Comparison of ENCODE assay signal across 8 cellular contexts in genomic region chr19:5292843-5293606, GRCh38. TPM values are rescaled to one million over a fixed set of nuclear protein-coding genes. Genes with fewer than 3 reads are reported as not detected.
DNase-seq lines count a peak whose midpoint lies in the region; ATAC-seq and TF ChIP-seq lines count a peak whose summit lies in the region.

No MANE protein-coding gene starts in this region.

- DNase-seq in A673 (ENCODE audit: low spot score): peak; percentile 86
- DNase-seq in Peyer's patch: peak in 2 of 3 donors; percentile 54 to 64
- DNase-seq in activated naive CD8-positive, alpha-beta T cell treated with anti-CD3 and anti-CD28 coated beads, Interleukin-2, amount 10 ng/mL, durations not matched to agents 7 days and 5 days: peak; percentile 62
- DNase-seq in cardiac muscle cell (ENCODE audit: low read depth in 1 of 2, low spot score in 1 of 2): peak; percentile 74 to 88
- DNase-seq in transverse colon: peak; percentile 46

- H3K4me3 Mint-ChIP-seq in activated naive CD8-positive, alpha-beta T cell treated with anti-CD3 and anti-CD28 coated beads, Interleukin-2, amount 10 ng/mL, durations not matched to agents 7 days and 5 days: peak overlapping the region; percentile 32

- no peaks in the 10 kb centered on the region for H3K9me3 ChIP-seq in A673 (ENCODE audit: low read depth, low read length, poor library complexity, severe bottlenecking)
- H3K9me3 ChIP-seq in Peyer's patch: no peaks in the 10 kb centered on the region
- no peaks in the 10 kb centered on the region for H3K9me3 ChIP-seq in cardiac muscle cell (ENCODE audit: low read depth)
- no peaks in the 10 kb centered on the region for H3K9me3 ChIP-seq in parathyroid adenoma (ENCODE audit: control insufficient read depth, low read length)
- H3K9me3 ChIP-seq in transverse colon: no peaks in the 10 kb centered on the region

- CTCF ChIA-PET in A673 (lab: Charles Lee): interaction anchor here (0.6 to 0.7 kb wide), 2 partner anchors 287 to 1303 kb away, joined by 6 to 9 read pairs; no protein-coding TSS in a partner anchor

- intact Hi-C loops in A673 (cut with micrococcal nuclease; ENCODE audit: unreplicated experiment) (loop anchor here (1.0 kb wide), 1 partner anchor 46 kb away; no protein-coding TSS in a partner anchor), transverse colon (cut with DNase I; ENCODE audit: low total_unique reads) (no loop called here)

- H3K79me2 ChIP-seq in parathyroid adenoma: peaks cover 3% of the 10 kb centered on the region

- H3K36me3 ChIP-seq in A673 (ENCODE audit: insufficient read depth, low read length, poor library complexity, severe bottlenecking) (no peaks in the 10 kb centered on the region), Peyer's patch (no peaks in the 10 kb centered on the region), cardiac muscle cell (no peaks in the 10 kb centered on the region), parathyroid adenoma (ENCODE audit: control insufficient read depth, insufficient read depth, low read length) (no peaks in the 10 kb centered on the region), transverse colon (no peaks in the 10 kb centered on the region)

- H3K27ac Mint-ChIP-seq in activated naive CD8-positive, alpha-beta T cell treated with anti-CD3 and anti-CD28 coated beads, Interleukin-2, amount 10 ng/mL, durations not matched to agents 7 days and 5 days: no peak overlapping the region

- TF ChIP-seq POLR2A in Peyer's patch (IDR thresholded peaks at IDR 0.05) (no peak), transverse colon (IDR thresholded peaks at IDR 0.05) (no peak)

- in situ Hi-C loops in transverse colon (cut with MboI; ENCODE audit: low pct_ligation_motif_present in 1 of 4, low pct_unique_long_range_greater_than_20kb in 1 of 4, low sequenced_read_pairs in 3 of 4): no loop called here

- 4% methylated on average over 24 of the region's 67 CpGs; no CpG with 5 or more reads in 1 of the 2 donors for WGBS in transverse colon (ENCODE audit: low coverage in 1 of 2), 2 donors

- H3K4me2 ChIP-seq in parathyroid adenoma (ENCODE audit: low read length): peak overlapping the region; percentile 73

- H3K4me1 ChIP-seq in A673 (ENCODE audit: insufficient read depth, low read length, poor library complexity, severe bottlenecking) (peaks cover 9% of the 10 kb centered on the region), Peyer's patch (peaks cover 0 to 32% (median 11%) of the 10 kb centered on the region in 4 donors), cardiac muscle cell (ENCODE audit: low read depth) (peaks cover 4% of the 10 kb centered on the region), parathyroid adenoma (peaks cover 5% of the 10 kb centered on the region), transverse colon (peaks cover 0 to 42% (median 22%) of the 10 kb centered on the region in 4 donors)

- H3K9ac ChIP-seq in parathyroid adenoma: peak overlapping the region; percentile 67

- ATAC-seq in GM18511 (IDR thresholded peaks at IDR 0.05; ENCODE audit: unreplicated experiment): peak; percentile 52
- ATAC-seq in activated naive CD8-positive, alpha-beta T cell treated with anti-CD3 and anti-CD28 coated beads, Interleukin-2, amount 10 ng/mL, durations not matched to agents 7 days and 5 days (ENCODE audit: low read depth): peak; percentile 59
- ATAC-seq in GM21381 (IDR thresholded peaks at IDR 0.05; ENCODE audit: unreplicated experiment): no peak

- H2AFZ ChIP-seq in parathyroid adenoma: peak overlapping the region; percentile 95

- no peak for TF ChIP-seq EP300 in transverse colon (IDR thresholded peaks at IDR 0.05; ENCODE audit: low read depth)

- H3K27me3 Mint-ChIP-seq in activated naive CD8-positive, alpha-beta T cell treated with anti-CD3 and anti-CD28 coated beads, Interleukin-2, amount 10 ng/mL, durations not matched to agents 7 days and 5 days: peaks cover 23% of the 10 kb centered on the region

- H3K27ac ChIP-seq in A673 (ENCODE audit: low read depth, low read length, poor library complexity, severe bottlenecking): peak overlapping the region; percentile 93
- peak overlapping the region; percentile 59 to 80 (median 71) for H3K27ac ChIP-seq in Peyer's patch
- peak overlapping the region; percentile 87 for H3K27ac ChIP-seq in cardiac muscle cell
- peak overlapping the region; percentile 24 for H3K27ac ChIP-seq in parathyroid adenoma
- peak overlapping the region; percentile 83 to 93 (median 86) for H3K27ac ChIP-seq in transverse colon

- TF ChIP-seq CTCF in A673 (conservative IDR thresholded peaks at IDR 0.05; ENCODE audit: low read depth, low read length) (no peak), Peyer's patch (IDR thresholded peaks at IDR 0.05) (no peak), cardiac muscle cell (IDR thresholded peaks at IDR 0.05; ENCODE audit: low read depth, low read length) (no peak), parathyroid adenoma (IDR thresholded peaks at IDR 0.05) (no peak), transverse colon (IDR thresholded peaks at IDR 0.05) (no peak)

- H3K27me3 ChIP-seq in A673 (replicated peaks; ENCODE audit: insufficient read depth, low read depth, low read length, poor library complexity) (no peaks in the 10 kb centered on the region), Peyer's patch (no peaks in the 10 kb centered on the region), cardiac muscle cell (no peaks in the 10 kb centered on the region), parathyroid adenoma (ENCODE audit: control insufficient read depth, insufficient read depth, low read length) (no peaks in the 10 kb centered on the region), transverse colon (peaks cover 29% of the 10 kb centered on the region)

- POLR2A ChIA-PET in A673 (lab: Charles Lee; ENCODE audit: low non-redundant PET): interaction anchor here (0.6 to 0.7 kb wide), 3 partner anchors 197 to 1285 kb away, joined by 5 to 12 read pairs (median 7); partner anchors contain the start of gene SAFB
- POLR2A ChIA-PET in activated naive CD8-positive, alpha-beta T cell treated with anti-CD3 and anti-CD28 coated beads, Interleukin-2, amount 10 ng/mL, durations not matched to agents 7 days and 5 days (lab: Charles Lee): no interaction called here

- H3K4me3 ChIP-seq in A673 (ENCODE audit: low read depth, low read length, poor library complexity, severe bottlenecking) (peak overlapping the region; percentile 69), Peyer's patch (peak overlapping the region; percentile 50 to 57 (median 53)), cardiac muscle cell (peak overlapping the region; percentile 46), parathyroid adenoma (ENCODE audit: low read depth, low read length) (peak overlapping the region; percentile 57), transverse colon (peak overlapping the region; percentile 47 to 74 (median 67))

- H3K9me3 Mint-ChIP-seq in activated naive CD8-positive, alpha-beta T cell treated with anti-CD3 and anti-CD28 coated beads, Interleukin-2, amount 10 ng/mL, durations not matched to agents 7 days and 5 days: no peaks in the 10 kb centered on the region

- H3K4me1 Mint-ChIP-seq in activated naive CD8-positive, alpha-beta T cell treated with anti-CD3 and anti-CD28 coated beads, Interleukin-2, amount 10 ng/mL, durations not matched to agents 7 days and 5 days: no peaks in the 10 kb centered on the region

- no peaks in the 10 kb centered on the region for H3K36me3 Mint-ChIP-seq in activated naive CD8-positive, alpha-beta T cell treated with anti-CD3 and anti-CD28 coated beads, Interleukin-2, amount 10 ng/mL, durations not matched to agents 7 days and 5 days

- BruUV-seq in A673 (replicated peaks; lab: Mats Ljungman, UMichigan): no TSS peak

RNA-seq across cellular contexts. Expression of gene PTPRS, which starts 47.6 kb away (rescaled TPM):
- total RNA-seq in A673 (2021) (215 and 240 TPM in 2 replicates), Peyer's patch (10 to 100 TPM; 14.2 to 85.8 (median 24.7) TPM), cardiac muscle cell (247 and 351 TPM in 2 replicates), transverse colon (10 to 100 TPM; 38.3 to 91.5 (median 58.5) TPM)
- total RNA-seq in activated naive CD8-positive, alpha-beta T cell treated with anti-CD3 and anti-CD28 coated beads, Interleukin-2, amount 10 ng/mL, durations not matched to agents 7 days and 5 days: under 1 TPM; 0.14 to 0.19 TPM
- 46.0 and 68.7 TPM in 2 replicates for polyA plus RNA-seq in cardiac muscle cell

Comparison
In these comparisons a context has a peak if more than half of its experiments do, and no peak if none do; other contexts are left out.
1. H3K27ac ChIP-seq: peak in every context shown above with its lines; median percentile 93 in A673; 87 in cardiac muscle cell; 86 in transverse colon; 71 in Peyer's patch; 24 in parathyroid adenoma.
2. RNA of gene PTPRS, which starts 47.6 kb away (total RNA-seq): 247 to 351 TPM in cardiac muscle cell, 215 to 240 TPM in A673, 38.3 to 91.5 TPM in transverse colon and 14.2 to 85.8 TPM in Peyer's patch; 0.14 to 0.19 TPM in activated naive CD8-positive, alpha-beta T cell treated with anti-CD3 and anti-CD28 coated beads, Interleukin-2, amount 10 ng/mL, durations not matched to agents 7 days and 5 days; every median in the first group is over 10 times any median in the second.
3. Peak in every context shown above with its lines, with median percentiles within 50 percentile points of each other: DNase-seq and H3K4me3 ChIP-seq.